In the genomic region with DNA sequence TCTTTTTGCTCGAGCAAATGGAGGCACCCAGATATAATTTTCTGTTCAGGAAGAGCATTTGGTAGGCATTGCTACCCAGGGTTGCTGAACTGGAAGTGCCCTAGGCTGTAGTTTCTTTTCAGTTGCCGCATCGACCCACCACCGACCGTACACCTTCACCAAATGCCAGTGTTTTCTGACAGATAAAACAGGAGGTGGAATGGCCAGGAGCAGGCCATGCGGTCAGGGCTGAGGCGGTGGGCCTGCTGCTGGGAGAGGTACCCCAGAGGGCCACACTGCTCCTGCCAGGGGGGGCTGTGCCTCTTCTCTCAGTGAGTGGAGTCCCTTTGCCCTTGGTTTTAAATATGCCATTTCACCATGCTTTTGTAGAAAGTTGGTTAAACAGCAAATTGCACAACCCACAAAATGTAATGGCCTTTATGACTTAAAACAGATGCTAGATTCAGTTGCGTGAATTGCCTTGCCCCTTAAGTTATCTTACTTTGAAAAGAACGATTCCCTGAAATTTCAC, we compare ENCODE assay signal across 8 cellular contexts. TPM values are rescaled to one million over a fixed set of nuclear protein-coding genes. Genes with fewer than 3 reads are reported as not detected.
DNase-seq lines count a peak whose midpoint lies in the region; ATAC-seq and TF ChIP-seq lines count a peak whose summit lies in the region.

No MANE protein-coding gene starts in this region.

- no peaks in the 10 kb centered on the region for H3K36me3 ChIP-seq in psoas muscle (ENCODE audit: insufficient read depth in 1 of 2, low read depth in 1 of 2)

- WGBS in psoas muscle, 3 donors, result 23 to 43% (median 41%) methylated on average over 9 of the region's 9 CpGs

- DNase-seq in EH (ENCODE audit: low read depth) (peak; percentile 57), SK-MEL-5 (ENCODE audit: low read depth, low spot score) (peak; percentile 11), epithelial cell of proximal tubule (ENCODE audit: low read depth) (no peak), psoas muscle (no peak), NCI-H1105 (lab: John Stamatoyannopoulos, UW) (no peak), putamen (ENCODE audit: low spot score) (no peak), NCI-H748 treated with DMSO at 0.1 percent for 48 hours (lab: John Stamatoyannopoulos, UW) (no peak), NCI-H1694 (lab: John Stamatoyannopoulos, UW) (no peak)

- H3K4me1 ChIP-seq in psoas muscle, result peaks cover 34% of the 10 kb centered on the region

- intact Hi-C loops in psoas muscle (cut with DNase I), result loop anchor here (5.0 to 10.0 kb wide), 3 partner anchors 35 to 228 kb away; a partner anchor contains a TSS

- peak in 1 of 4 donors; percentile 32 for ATAC-seq in psoas muscle

- TF ChIP-seq CTCF in epithelial cell of proximal tubule (conservative IDR thresholded peaks at IDR 0.05; ENCODE audit: low read depth, low read length) (no peak), psoas muscle (IDR thresholded peaks at IDR 0.05) (no peak)

- H3K9me3 ChIP-seq in psoas muscle, result no peaks in the 10 kb centered on the region

- in situ Hi-C loops in SK-MEL-5 (cut with HindIII; ENCODE audit: low pct_unique_long_range_greater_than_20kb, low sequenced_read_pairs), result no loop called here

- peak overlapping the region; percentile 74 for H3K27ac ChIP-seq in psoas muscle

- H3K27me3 ChIP-seq in psoas muscle (ENCODE audit: insufficient read depth in 3 of 3, low read length in 2 of 3), result no peaks in the 10 kb centered on the region

- peak overlapping the region; percentile 50 for H3K4me3 ChIP-seq in epithelial cell of proximal tubule (ENCODE audit: low read depth, low read length)
- H3K4me3 ChIP-seq in psoas muscle, result peak overlapping the region; percentile 63

RNA-seq across cellular contexts. Expression of a gene that starts 36.5 kb away (rescaled TPM):
- total RNA-seq in SK-MEL-5 (2014; rRNA removed; shearing (Covaris generic)), result 3.0 and 4.1 TPM in 2 replicates
- 8.6 and 12.7 TPM in 2 replicates for polyA plus RNA-seq in SK-MEL-5 (2015; cell fraction: cytosol; rRNA removed)
- polyA plus RNA-seq in SK-MEL-5 (2015; cell fraction: nucleus; rRNA removed), result 4.9 and 7.5 TPM in 2 replicates
- total RNA-seq in epithelial cell of proximal tubule (4.9 and 5.1 TPM in 2 replicates), psoas muscle (1 to 10 TPM; 7.8 to 9.9 (median 9.8) TPM)
- 10 to 100 TPM in 1 of 3 donors, 1 to 10 TPM in 2; 2.0 to 10.5 (median 3.2) TPM for polyA plus RNA-seq in psoas muscle

RNA-seq across cellular contexts. Expression of a gene that starts 38.2 kb away (rescaled TPM):
- 7.2 and 10.0 TPM in 2 replicates for total RNA-seq in SK-MEL-5 (2014; rRNA removed; shearing (Covaris generic))
- polyA plus RNA-seq in SK-MEL-5 (2015; cell fraction: cytosol; rRNA removed), result 22.6 and 29.4 TPM in 2 replicates
- 29.7 and 30.8 TPM in 2 replicates for polyA plus RNA-seq in SK-MEL-5 (2015; cell fraction: nucleus; rRNA removed)
- total RNA-seq in epithelial cell of proximal tubule, result 7.8 and 11.8 TPM in 2 replicates
- total RNA-seq in psoas muscle, result 10 to 100 TPM; 29.0 to 66.4 (median 52.8) TPM
- polyA plus RNA-seq in psoas muscle, result 10 to 100 TPM; 20.6 to 31.7 (median 23.6) TPM

Comparison
In these comparisons a context has a peak if more than half of its experiments do, and no peak if none do; other contexts are left out.
1. DNase-seq: peak in EH (single experiment) and SK-MEL-5 (single experiment); none in epithelial cell of proximal tubule (single experiment), psoas muscle (0 of 2), NCI-H1105 (single experiment), putamen (single experiment), NCI-H748 treated with DMSO at 0.1 percent for 48 hours (single experiment) and NCI-H1694 (single experiment).